22 cellular contexts compared by ENCODE assay signal in the genomic region with DNA sequence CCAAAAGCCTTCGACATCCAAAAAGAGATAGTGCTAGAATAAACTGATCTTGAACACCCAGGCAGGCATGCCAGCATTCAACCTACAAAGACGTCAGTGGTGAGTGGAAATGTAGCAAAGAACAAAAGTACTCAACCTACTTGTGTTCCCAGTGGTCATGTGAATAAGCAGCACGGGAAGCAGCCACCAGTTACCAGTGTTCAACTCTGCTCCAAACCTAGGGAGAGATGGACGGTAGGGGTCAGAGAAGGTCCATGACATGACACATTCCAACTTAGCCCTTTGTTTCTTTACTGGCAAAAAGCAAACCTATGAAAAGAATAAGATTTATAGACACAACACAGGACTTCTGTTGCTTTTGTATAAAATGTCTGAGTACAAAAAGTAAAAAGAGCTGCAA.
DNase-seq lines count a peak whose midpoint lies in the region; ATAC-seq and TF ChIP-seq lines count a peak whose summit lies in the region.
"Had no signal": no experiment of that assay in that cellular context is flagged by ENCODE, and none has a peak within 500 bp of the region (broad histone marks: within the 10 kb centered on the region; RNA-seq: fewer than 3 reads in every experiment).

No MANE protein-coding gene starts in this region.

- no peak overlapping the region for H3K9ac ChIP-seq in smooth muscle cell (ENCODE audit: low read depth)

- CTCF ChIA-PET in T-cell (lab: Charles Lee), result no interaction called here

- DNase-seq in NCI-H1417 (lab: John Stamatoyannopoulos, UW), result peak in 2 of 3 experiments; percentile 9 to 27
- no peak for DNase-seq in NCI-H1417 treated with DMSO at 0.1 percent for 48 hours (lab: John Stamatoyannopoulos, UW)
- no peak for DNase-seq in chondrocyte (ENCODE audit: low spot score)
- peak; percentile 35 for DNase-seq in medulla oblongata (ENCODE audit: extremely low spot score)
- peak; percentile 58 to 65 for DNase-seq in thyroid gland
- no peak for DNase-seq in smooth muscle cell (lab: John Stamatoyannopoulos, UW; ENCODE audit: unreplicated experiment)
- no peak for DNase-seq in natural killer cell treated with Interleukin-12 subunit alpha and Interleukin-12 subunit beta and Interleukin-15 and Interleukin-18, amount 100 ng/mL, for 72 hours (ENCODE audit: low spot score)
- DNase-seq in T-cell, result no peak
- DNase-seq: 8988T; activated CD4-positive, alpha-beta T cell treated with anti-CD3 and anti-CD28 coated beads for 36 hours; activated naive CD4-positive, alpha-beta T cell treated with anti-CD3 and anti-CD28 coated beads for 36 hours; activated T-cell treated with anti-CD3 and anti-CD28 coated beads, Interleukin-2, amount 50 U/mL, for 4 hours; AML-193; foreskin fibroblast; left ventricle myocardium inferior; NCI-H748 treated with DMSO at 0.1 percent for 48 hours; PC-3; SIG-M5; stimulated activated CD4-positive, alpha-beta T cell treated with anti-CD3 and anti-CD28 coated beads, Interleukin-2, amount 100 ng/mL, for 48 hours; stimulated activated naive CD8-positive, alpha-beta T cell treated with anti-CD3 and anti-CD28 coated beads, Interleukin-15, Interleukin-2, amounts not matched to agents 100 U/mL and 50 U/mL, for 24 hours; transverse colon had no signal

- H3K4me3 ChIP-seq in thyroid gland (replicated peaks in 1 of 3), result no peak overlapping the region
- no peak overlapping the region for H3K4me3 ChIP-seq in smooth muscle cell
- H3K4me3 ChIP-seq: left ventricle myocardium inferior, mucosa of descending colon, transverse colon had no signal

- H3K79me2 ChIP-seq in smooth muscle cell (ENCODE audit: low read depth), result no peaks in the 10 kb centered on the region

- H3K9me3 ChIP-seq in thyroid gland (no peaks in the 10 kb centered on the region), smooth muscle cell (replicated peaks; ENCODE audit: low read depth) (no peaks in the 10 kb centered on the region)
- H3K9me3 ChIP-seq: left ventricle myocardium inferior, mucosa of descending colon, transverse colon had no signal

- H3K27me3 Mint-ChIP-seq in chondrocyte (ENCODE audit: low read depth), result peaks cover 3% of the 10 kb centered on the region
- H3K27me3 Mint-ChIP-seq in natural killer cell treated with Interleukin-12 subunit alpha and Interleukin-12 subunit beta and Interleukin-15 and Interleukin-18, amount 100 ng/mL, for 72 hours, result no peaks in the 10 kb centered on the region
- no peaks in the 10 kb centered on the region for H3K27me3 Mint-ChIP-seq in T-cell
- H3K27me3 Mint-ChIP-seq: activated CD4-positive, alpha-beta T cell treated with anti-CD3 and anti-CD28 coated beads for 36 hours had no signal

- H3K4me1 Mint-ChIP-seq in chondrocyte (ENCODE audit: low read depth), result no peaks in the 10 kb centered on the region
- H3K4me1 Mint-ChIP-seq in natural killer cell treated with Interleukin-12 subunit alpha and Interleukin-12 subunit beta and Interleukin-15 and Interleukin-18, amount 100 ng/mL, for 72 hours (ENCODE audit: low read depth in 2 of 2), result no peaks in the 10 kb centered on the region
- H3K4me1 Mint-ChIP-seq in T-cell, result no peaks in the 10 kb centered on the region
- H3K4me1 Mint-ChIP-seq: activated CD4-positive, alpha-beta T cell treated with anti-CD3 and anti-CD28 coated beads for 36 hours had no signal

- H3K4me1 ChIP-seq in thyroid gland (no peaks in the 10 kb centered on the region), smooth muscle cell (ENCODE audit: low read depth) (no peaks in the 10 kb centered on the region)
- H3K4me1 ChIP-seq: left ventricle myocardium inferior, transverse colon had no signal

- ATAC-seq in natural killer cell treated with Interleukin-12 subunit alpha and Interleukin-12 subunit beta and Interleukin-15 and Interleukin-18, amount 100 ng/mL, for 72 hours, result no peak
- no peak for ATAC-seq in T-cell (replicated peaks in 1 of 4)
- ATAC-seq: activated CD4-positive, alpha-beta T cell treated with anti-CD3 and anti-CD28 coated beads for 36 hours; activated T-cell treated with anti-CD3 and anti-CD28 coated beads, Interleukin-2, amount 50 U/mL, for 4 hours; mucosa of descending colon; PC-3; stimulated activated naive CD8-positive, alpha-beta T cell treated with anti-CD3 and anti-CD28 coated beads, Interleukin-15, Interleukin-2, amounts not matched to agents 100 U/mL and 50 U/mL, for 24 hours had no signal

- H3K27me3 ChIP-seq in thyroid gland (no peaks in the 10 kb centered on the region), smooth muscle cell (ENCODE audit: low read depth) (no peaks in the 10 kb centered on the region)
- H3K27me3 ChIP-seq: transverse colon had no signal

- POLR2A ChIA-PET in T-cell (lab: Charles Lee), result no interaction called here

- TF ChIP-seq CTCF in chondrocyte (IDR thresholded peaks at IDR 0.05) (peak; percentile 26), thyroid gland (IDR thresholded peaks at IDR 0.05) (peak in 3 of 6 experiments; percentile 39 to 64 (median 52)), smooth muscle cell (IDR thresholded peaks at IDR 0.05; ENCODE audit: borderline replicate concordance, insufficient read depth, poor library complexity, severe bottlenecking) (no peak)

- H3K27ac ChIP-seq in thyroid gland, result no peak overlapping the region
- H3K27ac ChIP-seq in smooth muscle cell (ENCODE audit: low read depth), result no peak overlapping the region
- H3K27ac ChIP-seq: left ventricle myocardium inferior, transverse colon had no signal

- intact Hi-C loops in thyroid gland (cut with DNase I), result no loop called here

- H3K4me3 Mint-ChIP-seq in chondrocyte (ENCODE audit: unreplicated experiment) (no peak overlapping the region), T-cell (no peak overlapping the region)
- H3K4me3 Mint-ChIP-seq in natural killer cell treated with Interleukin-12 subunit alpha and Interleukin-12 subunit beta and Interleukin-15 and Interleukin-18, amount 100 ng/mL, for 72 hours, result no peak overlapping the region
- H3K4me3 Mint-ChIP-seq: activated CD4-positive, alpha-beta T cell treated with anti-CD3 and anti-CD28 coated beads for 36 hours; activated naive CD4-positive, alpha-beta T cell treated with anti-CD3 and anti-CD28 coated beads for 36 hours; activated T-cell treated with anti-CD3 and anti-CD28 coated beads, Interleukin-2, amount 50 U/mL, for 4 hours had no signal

- H3K9me3 Mint-ChIP-seq in chondrocyte (ENCODE audit: low read depth) (no peaks in the 10 kb centered on the region), T-cell (peaks cover 3 to 5% (median 5%) of the 10 kb centered on the region in 3 donors)
- H3K9me3 Mint-ChIP-seq in natural killer cell treated with Interleukin-12 subunit alpha and Interleukin-12 subunit beta and Interleukin-15 and Interleukin-18, amount 100 ng/mL, for 72 hours, result no peaks in the 10 kb centered on the region
- H3K9me3 Mint-ChIP-seq: activated T-cell treated with anti-CD3 and anti-CD28 coated beads, Interleukin-2, amount 50 U/mL, for 4 hours had no signal

- H3K4me2 ChIP-seq in smooth muscle cell, result no peak overlapping the region

- no peak overlapping the region for H3K27ac Mint-ChIP-seq in chondrocyte (ENCODE audit: unreplicated experiment)
- H3K27ac Mint-ChIP-seq in natural killer cell treated with Interleukin-12 subunit alpha and Interleukin-12 subunit beta and Interleukin-15 and Interleukin-18, amount 100 ng/mL, for 72 hours, result no peak overlapping the region
- no peak overlapping the region for H3K27ac Mint-ChIP-seq in T-cell
- H3K27ac Mint-ChIP-seq: activated CD4-positive, alpha-beta T cell treated with anti-CD3 and anti-CD28 coated beads for 36 hours; activated naive CD4-positive, alpha-beta T cell treated with anti-CD3 and anti-CD28 coated beads for 36 hours had no signal

- TF ChIP-seq POLR2A in thyroid gland (IDR thresholded peaks at IDR 0.05), result no peak

- no peaks in the 10 kb centered on the region for H4K20me1 ChIP-seq in smooth muscle cell (ENCODE audit: low read depth)

- WGBS in thyroid gland, 2 donors, result 23 to 36% methylated on average over 4 of the region's 4 CpGs
- 80% methylated on average over 4 of the region's 4 CpGs for WGBS in smooth muscle cell (ENCODE audit: low lambda C conversion rate)

- H3K36me3 Mint-ChIP-seq in chondrocyte (ENCODE audit: low read depth) (no peaks in the 10 kb centered on the region), T-cell (no peaks in the 10 kb centered on the region)
- H3K36me3 Mint-ChIP-seq in natural killer cell treated with Interleukin-12 subunit alpha and Interleukin-12 subunit beta and Interleukin-15 and Interleukin-18, amount 100 ng/mL, for 72 hours, result no peaks in the 10 kb centered on the region

- H3F3A ChIP-seq in smooth muscle cell (ENCODE audit: low read depth), result no peaks in the 10 kb centered on the region

- no peak overlapping the region for H2AFZ ChIP-seq in smooth muscle cell (ENCODE audit: low read depth)

- H3K36me3 ChIP-seq in thyroid gland (no peaks in the 10 kb centered on the region), smooth muscle cell (ENCODE audit: low read depth) (no peaks in the 10 kb centered on the region)
- H3K36me3 ChIP-seq: left ventricle myocardium inferior, transverse colon had no signal

Comparison
In these comparisons a context has a peak if more than half of its experiments do, and no peak if none do; other contexts are left out.
1. DNase-seq: peak in NCI-H1417 (2 of 3), medulla oblongata (single experiment) and thyroid gland (2 of 2); none in NCI-H1417 treated with DMSO at 0.1 percent for 48 hours (single experiment), chondrocyte (single experiment), smooth muscle cell (single experiment), natural killer cell treated with Interleukin-12 subunit alpha and Interleukin-12 subunit beta and Interleukin-15 and Interleukin-18, amount 100 ng/mL, for 72 hours (single experiment) and T-cell (0 of 34).